In genomic region chr3:152843955-152844354, GRCh38 we compare ENCODE assay signal across 19 cellular contexts. TPM values are rescaled to one million over a fixed set of nuclear protein-coding genes. Genes with fewer than 3 reads are reported as not detected.
DNase-seq lines count a peak whose midpoint lies in the region; ATAC-seq and TF ChIP-seq lines count a peak whose summit lies in the region.
"Had no signal": no experiment of that assay in that cellular context is flagged by ENCODE, and none has a peak within 500 bp of the region (broad histone marks: within the 10 kb centered on the region; RNA-seq: fewer than 3 reads in every experiment).

No MANE protein-coding gene starts in this region.

- peaks cover 2% of the 10 kb centered on the region for H3K36me3 Mint-ChIP-seq in progenitor cell of endocrine pancreas (ENCODE audit: insufficient read depth)
- no peaks in the 10 kb centered on the region for H3K36me3 Mint-ChIP-seq in CD4-positive, alpha-beta memory T cell

- H3K4me1 Mint-ChIP-seq in progenitor cell of endocrine pancreas (ENCODE audit: low read depth), result no peaks in the 10 kb centered on the region
- H3K4me1 Mint-ChIP-seq in CD4-positive, alpha-beta memory T cell, result no peaks in the 10 kb centered on the region

- intact Hi-C loops in CD4-positive, alpha-beta memory T cell (cut with micrococcal nuclease), result no loop called here

- POLR2A ChIA-PET in CD4-positive, alpha-beta memory T cell (lab: Charles Lee; ENCODE audit: partially characterized antibody), result no interaction called here

- in situ Hi-C loops in G401 (cut with HindIII; ENCODE audit: low sequenced_read_pairs), result no loop called here

- H3K9me3 ChIP-seq in CD4-positive, alpha-beta memory T cell (ENCODE audit: control insufficient read depth in 1 of 2, low read length in 2 of 2), result no peaks in the 10 kb centered on the region
- H3K9me3 ChIP-seq: SK-N-SH had no signal

- H3K36me3 ChIP-seq in CD4-positive, alpha-beta memory T cell (ENCODE audit: insufficient read depth, low read length), result no peaks in the 10 kb centered on the region

- H3K9me3 Mint-ChIP-seq in progenitor cell of endocrine pancreas (ENCODE audit: low read depth), result peaks cover 13% of the 10 kb centered on the region
- peaks cover 0 to 12% (median 5%) of the 10 kb centered on the region in 8 donors for H3K9me3 Mint-ChIP-seq in CD4-positive, alpha-beta memory T cell

- peak; percentile 88 for ATAC-seq in GM19438 (IDR thresholded peaks at IDR 0.05; ENCODE audit: low read depth, unreplicated experiment)
- peak; percentile 83 for ATAC-seq in HG02943 (IDR thresholded peaks at IDR 0.05; ENCODE audit: low read depth, unreplicated experiment)
- ATAC-seq in HG03565 (IDR thresholded peaks at IDR 0.05; ENCODE audit: unreplicated experiment), result peak; percentile 40
- ATAC-seq in GM19455 (IDR thresholded peaks at IDR 0.05; ENCODE audit: unreplicated experiment), result no peak

- no peak for TF ChIP-seq CTCF in progenitor cell of endocrine pancreas (IDR thresholded peaks at IDR 0.05; ENCODE audit: unreplicated experiment)

- H3K4me3 ChIP-seq in CD4-positive, alpha-beta memory T cell (ENCODE audit: low read length in 2 of 2), result no peak overlapping the region
- H3K4me3 ChIP-seq: coronary artery, PC-9 had no signal

- no peaks in the 10 kb centered on the region for H3K4me1 ChIP-seq in CD4-positive, alpha-beta memory T cell (ENCODE audit: insufficient read depth, low read length)

- peaks cover under 1% of the 10 kb centered on the region for H3K27me3 Mint-ChIP-seq in progenitor cell of endocrine pancreas
- H3K27me3 Mint-ChIP-seq in CD4-positive, alpha-beta memory T cell, result peaks cover 3 to 5% of the 10 kb centered on the region in 2 donors

- no peak overlapping the region for H3K27ac ChIP-seq in CD4-positive, alpha-beta memory T cell (ENCODE audit: low read depth, low read length)
- H3K27ac ChIP-seq: coronary artery, PC-9 had no signal

- DNase-seq in progenitor cell of endocrine pancreas (ENCODE audit: low spot score, unreplicated experiment) (no peak), G401 (ENCODE audit: low spot score) (no peak)
- no peak for DNase-seq in CD4-positive, alpha-beta memory T cell
- DNase-seq: activated CD4-positive, CD25-positive, alpha-beta regulatory T cell treated with anti-CD3 and anti-CD28 coated beads, Interleukin-2, amount 50 U/mL, for 72 hours; activated naive CD4-positive, alpha-beta T cell; foreskin fibroblast; GOT3; KG1; kidney glomerular epithelial cell; NCI-H82; PC-9; posterior cingulate gyrus; SK-N-SH had no signal

- no peak overlapping the region for H3K4me3 Mint-ChIP-seq in progenitor cell of endocrine pancreas (ENCODE audit: low read depth)
- no peak overlapping the region for H3K4me3 Mint-ChIP-seq in CD4-positive, alpha-beta memory T cell
- H3K4me3 Mint-ChIP-seq: nephron had no signal

- CTCF ChIA-PET in CD4-positive, alpha-beta memory T cell (lab: Charles Lee; ENCODE audit: partially characterized antibody), result no interaction called here

- H3K27ac Mint-ChIP-seq in progenitor cell of endocrine pancreas, result no peak overlapping the region
- no peak overlapping the region for H3K27ac Mint-ChIP-seq in CD4-positive, alpha-beta memory T cell
- H3K27ac Mint-ChIP-seq: nephron had no signal

- H3K27me3 ChIP-seq in CD4-positive, alpha-beta memory T cell (ENCODE audit: insufficient read depth, low read length), result no peaks in the 10 kb centered on the region

RNA-seq across cellular contexts. Expression of gene P2RY1, which starts 9.0 kb away (rescaled TPM):
- 2.1 and 2.3 TPM in 2 replicates for total RNA-seq in progenitor cell of endocrine pancreas
- total RNA-seq in G401 (2014; rRNA removed; shearing (Covaris generic)), result not detected in 2 replicates
- under 1 TPM; 0.08 to 0.09 TPM for total RNA-seq in CD4-positive, alpha-beta memory T cell
- not detected for polyA plus RNA-seq in CD4-positive, alpha-beta memory T cell
- polyA plus RNA-seq: SK-N-SH had no signal
